8 cellular contexts compared by ENCODE assay signal in the genomic region with DNA sequence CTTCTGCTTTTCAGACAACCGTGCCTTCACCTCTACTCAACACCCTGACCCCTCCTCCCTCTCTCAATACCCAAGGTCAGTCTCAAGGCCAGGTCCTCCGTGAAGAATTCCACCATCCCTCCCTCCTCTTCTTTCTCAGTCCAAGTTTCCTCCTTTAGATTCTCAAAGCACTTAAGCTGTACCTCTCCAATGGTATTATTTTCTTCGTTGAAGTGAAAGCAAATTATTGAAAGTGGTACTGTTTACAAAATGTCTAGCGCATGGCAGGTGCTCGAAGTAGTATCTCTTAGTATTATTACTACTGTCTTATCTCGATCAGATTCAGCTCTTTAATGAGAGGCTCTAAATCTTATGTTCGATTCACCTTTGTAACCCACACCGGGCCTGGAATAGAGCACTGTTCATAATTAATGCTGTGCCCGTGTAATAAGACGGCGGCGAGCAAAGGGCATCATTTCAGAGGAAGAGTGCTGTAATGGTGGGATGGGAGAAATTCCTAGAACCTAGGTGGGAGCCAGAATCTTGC. TPM values are rescaled to one million over a fixed set of nuclear protein-coding genes. Genes with fewer than 3 reads are reported as not detected.
DNase-seq lines count a peak whose midpoint lies in the region; ATAC-seq and TF ChIP-seq lines count a peak whose summit lies in the region.

No MANE protein-coding gene starts in this region.

- peaks cover 8% of the 10 kb centered on the region for H3K4me1 ChIP-seq in cardiac muscle cell (ENCODE audit: low read depth)
- peaks cover 0 to 10% (median 3%) of the 10 kb centered on the region in 4 donors for H3K4me1 ChIP-seq in right lobe of liver
- H3K4me1 ChIP-seq in upper lobe of right lung = peaks cover 22% of the 10 kb centered on the region

- 12% methylated on average over 12 of the region's 12 CpGs for WGBS in right lobe of liver (ENCODE audit: insufficient coverage, low coverage, low lambda C conversion rate, missing lambda C conversion rate)

- DNase-seq in cardiac muscle cell (ENCODE audit: low read depth in 1 of 2, low spot score in 1 of 2) (peak in 1 of 2 donors; percentile 8), left ventricle myocardium superior (no peak), right lobe of liver (no peak), upper lobe of right lung (no peak), NCI-H187 (lab: John Stamatoyannopoulos, UW) (no peak)
- no peak for DNase-seq in central memory CD4-positive, alpha-beta T cell

- H3K27ac ChIP-seq in cardiac muscle cell (peak overlapping the region; percentile 88), angular gyrus (ENCODE audit: low read depth, low read length) (peak overlapping the region; percentile 57), right lobe of liver (peak overlapping the region; percentile 4 to 51 (median 31)), upper lobe of right lung (peak overlapping the region; percentile 88)

- intact Hi-C loops in left ventricle myocardium superior (cut with micrococcal nuclease) = no loop called here
- intact Hi-C loops in right lobe of liver (cut with DNase I) = no loop called here
- intact Hi-C loops in upper lobe of right lung (cut with DNase I) = no loop called here

- no peaks in the 10 kb centered on the region for H3K36me3 ChIP-seq in cardiac muscle cell
- no peaks in the 10 kb centered on the region for H3K36me3 ChIP-seq in right lobe of liver
- no peaks in the 10 kb centered on the region for H3K36me3 ChIP-seq in upper lobe of right lung

- H3K9me3 ChIP-seq in cardiac muscle cell (ENCODE audit: low read depth) (no peaks in the 10 kb centered on the region), right lobe of liver (no peaks in the 10 kb centered on the region), upper lobe of right lung (no peaks in the 10 kb centered on the region)

- ATAC-seq in left ventricle myocardium superior (no peak), right lobe of liver (peak in 3 of 4 donors; percentile 3 to 31 (median 5)), upper lobe of right lung (peak; percentile 1), HG03565 (IDR thresholded peaks at IDR 0.05; ENCODE audit: unreplicated experiment) (no peak)

- TF ChIP-seq CTCF in cardiac muscle cell (IDR thresholded peaks at IDR 0.05; ENCODE audit: low read depth, low read length) (no peak), right lobe of liver (IDR thresholded peaks at IDR 0.05) (no peak), upper lobe of right lung (IDR thresholded peaks at IDR 0.05) (no peak)

- TF ChIP-seq POLR2A in right lobe of liver (IDR thresholded peaks at IDR 0.05) = no peak

- H3K4me3 ChIP-seq in cardiac muscle cell (peak overlapping the region; percentile 85), right lobe of liver (peak overlapping the region; percentile 35 to 87 (median 82)), upper lobe of right lung (peak overlapping the region; percentile 87)

- H3K27me3 ChIP-seq in cardiac muscle cell (no peaks in the 10 kb centered on the region), right lobe of liver (no peaks in the 10 kb centered on the region), upper lobe of right lung (no peaks in the 10 kb centered on the region)

RNA-seq across cellular contexts. Expression of a gene that starts 0.6 kb away (rescaled TPM):
- total RNA-seq in cardiac muscle cell (16.5 and 20.3 TPM in 2 replicates), left ventricle myocardium superior (22.4 TPM), right lobe of liver (10 to 100 TPM in 5 of 6 experiments, 1 to 10 TPM in 1; 9.7 to 16.0 (median 12.9) TPM), upper lobe of right lung (35.4 TPM)
- polyA plus RNA-seq in cardiac muscle cell = 10.3 and 11.0 TPM in 2 replicates

RNA-seq across cellular contexts. Expression of a gene that starts 36.9 kb away (rescaled TPM):
- total RNA-seq in cardiac muscle cell = 9.0 and 16.6 TPM in 2 replicates
- polyA plus RNA-seq in cardiac muscle cell = 31.8 and 37.0 TPM in 2 replicates
- 5.0 TPM for total RNA-seq in left ventricle myocardium superior
- 10 to 100 TPM in 2 of 6 experiments, 1 to 10 TPM in 4; 2.5 to 21.8 (median 8.5) TPM for total RNA-seq in right lobe of liver
- 23.8 TPM for total RNA-seq in upper lobe of right lung

Comparison
In these comparisons a context has a peak if more than half of its experiments do, and no peak if none do; other contexts are left out.
1. H3K27ac ChIP-seq: peak in every context shown above with its lines; median percentile 88 in cardiac muscle cell; 88 in upper lobe of right lung; 57 in angular gyrus; 31 in right lobe of liver.
2. ATAC-seq: peak in right lobe of liver (3 of 4) and upper lobe of right lung (single experiment); none in left ventricle myocardium superior (single experiment) and HG03565 (single experiment).
3. Peak in every context shown above with its lines, with median percentiles within 50 percentile points of each other: H3K4me3 ChIP-seq.